In the genomic region with DNA sequence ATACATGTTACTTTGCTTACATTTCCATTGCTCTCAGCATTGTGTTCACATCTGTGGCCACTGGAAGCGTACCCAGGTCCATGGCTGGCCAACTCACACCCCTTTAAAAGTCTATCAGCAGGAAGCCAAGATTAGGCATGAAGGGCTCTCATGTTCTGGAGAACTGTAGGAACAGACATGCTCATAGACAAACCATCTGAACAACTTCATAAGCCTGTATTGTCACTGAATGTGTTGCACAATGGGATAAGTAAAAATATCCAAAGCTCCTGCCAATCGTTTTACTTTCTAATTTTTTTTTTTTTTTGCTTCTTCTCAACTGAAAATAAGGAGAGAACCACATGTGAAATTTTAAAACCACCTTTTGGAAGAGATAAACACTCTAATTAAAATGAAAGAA, we compare ENCODE assay signal across 24 cellular contexts. TPM values are rescaled to one million over a fixed set of nuclear protein-coding genes. Genes with fewer than 3 reads are reported as not detected.
DNase-seq lines count a peak whose midpoint lies in the region; ATAC-seq and TF ChIP-seq lines count a peak whose summit lies in the region.
"Had no signal": no experiment of that assay in that cellular context is flagged by ENCODE, and none has a peak within 500 bp of the region (broad histone marks: within the 10 kb centered on the region; RNA-seq: fewer than 3 reads in every experiment).

No MANE protein-coding gene starts in this region.

- H3K27me3 ChIP-seq in left ventricle myocardium inferior (ENCODE audit: low read depth) (no peaks in the 10 kb centered on the region), gastroesophageal sphincter (no peaks in the 10 kb centered on the region)
- H3K27me3 ChIP-seq: esophagus muscularis mucosa, thyroid gland had no signal

- ATAC-seq in gastroesophageal sphincter: no peak
- no peak for ATAC-seq in GM21381 (IDR thresholded peaks at IDR 0.05; ENCODE audit: unreplicated experiment)
- ATAC-seq: activated CD8-positive, alpha-beta memory T cell treated with anti-CD3 and anti-CD28 coated beads, Interleukin-2, amount 10 ng/mL, durations not matched to agents 7 days and 5 days; GM12878; left cardiac atrium; Panc1 had no signal

- no peak overlapping the region for H3K9ac ChIP-seq in SK-N-MC (ENCODE audit: insufficient read length)
- H3K9ac ChIP-seq: SK-N-SH had no signal

- H3K36me3 ChIP-seq in left ventricle myocardium inferior (peaks cover 37% of the 10 kb centered on the region), SK-N-MC (ENCODE audit: insufficient read depth, low read length) (peaks cover 38% of the 10 kb centered on the region), gastroesophageal sphincter (peaks cover 0 to 34% of the 10 kb centered on the region in 2 donors)

- H3K4me3 ChIP-seq in left ventricle myocardium inferior (no peak overlapping the region), SK-N-MC (no peak overlapping the region), gastroesophageal sphincter (no peak overlapping the region)
- H3K4me3 ChIP-seq: esophagus muscularis mucosa, GM12878, smooth muscle cell, thyroid gland had no signal

- no peak for TF ChIP-seq EP300 in gastroesophageal sphincter (IDR thresholded peaks at IDR 0.05)

- H3K4me1 ChIP-seq in left ventricle myocardium inferior: peaks cover 75% of the 10 kb centered on the region
- peaks cover 0 to 69% (median 23%) of the 10 kb centered on the region in 3 donors for H3K4me1 ChIP-seq in gastroesophageal sphincter

- no peak for TF ChIP-seq CTCF in left ventricle myocardium inferior (IDR thresholded peaks at IDR 0.05; ENCODE audit: borderline replicate concordance)
- no peak for TF ChIP-seq CTCF in gastroesophageal sphincter (IDR thresholded peaks at IDR 0.05)

- TF ChIP-seq POLR2A in gastroesophageal sphincter (IDR thresholded peaks at IDR 0.05): no peak

- no peaks in the 10 kb centered on the region for H3K9me3 ChIP-seq in left ventricle myocardium inferior (replicated peaks)
- no peaks in the 10 kb centered on the region for H3K9me3 ChIP-seq in SK-N-MC (ENCODE audit: low read depth, low read length)
- no peaks in the 10 kb centered on the region for H3K9me3 ChIP-seq in gastroesophageal sphincter
- H3K9me3 ChIP-seq: esophagus muscularis mucosa, SK-N-SH, thyroid gland had no signal

- intact Hi-C loops in left ventricle myocardium inferior (cut with micrococcal nuclease) (no loop called here), cardiac septum (cut with DNase I) (no loop called here)

- H3K27ac ChIP-seq in left ventricle myocardium inferior (replicated peaks) (peak overlapping the region; percentile 25), SK-N-MC (peak overlapping the region; percentile 42; the same call in 1 of the 2 replicates), gastroesophageal sphincter (peak overlapping the region in 3 of 4 donors; percentile 2 to 37 (median 23))
- H3K27ac ChIP-seq: thyroid gland had no signal

- no peak for DNase-seq in left ventricle myocardium inferior
- no peak for DNase-seq in cardiac septum (ENCODE audit: low spot score)
- no peak for DNase-seq in SK-N-MC (ENCODE audit: low read depth, low spot score)
- DNase-seq in NCI-H146 treated with DMSO at 0.1 percent for 48 hours (lab: John Stamatoyannopoulos, UW; ENCODE audit: unreplicated experiment): no peak
- DNase-seq in activated effector memory CD4-positive, alpha-beta T cell treated with anti-CD3 and anti-CD28 coated beads, Interleukin-2, amount 50 U/mL, for 16 hours: no peak
- DNase-seq: activated CD4-positive, CD25-positive, alpha-beta regulatory T cell treated with anti-CD3 and anti-CD28 coated beads, Interleukin-2, amount 50 U/mL, for 72 hours; activated CD8-positive, alpha-beta memory T cell treated with anti-CD3 and anti-CD28 coated beads, Interleukin-2, amount 10 ng/mL, durations not matched to agents 7 days and 5 days; DMS79 treated with DMSO at 0.1 percent for 48 hours; effector memory CD4-positive, alpha-beta T cell; Kasumi-1; left cardiac atrium; mesenchymal stem cell; occipital lobe; SK-N-SH; stimulated activated CD4-positive, alpha-beta T cell treated with anti-CD3 and anti-CD28 coated beads, Interleukin-2, amount 100 ng/mL, for 48 hours; stimulated activated naive CD4-positive, alpha-beta T cell treated with Interleukin-2 at 50 U/mL for 16 hours; T-helper 9 cell; thyroid gland had no signal

- WGBS in gastroesophageal sphincter (ENCODE audit: low coverage in 1 of 2), 2 donors: 54 to 77% methylated on average over 2 of the region's 2 CpGs

RNA-seq across cellular contexts. Expression of a gene that starts 6.4 kb away (rescaled TPM):
- 1,299 TPM for total RNA-seq in left ventricle myocardium inferior
- total RNA-seq in cardiac septum: 1,178 TPM
- 100 to 1,000 TPM; 337 to 657 (median 426) TPM for total RNA-seq in gastroesophageal sphincter

RNA-seq across cellular contexts. Expression of a gene that starts 44.9 kb away (rescaled TPM):
- 0.38 TPM for total RNA-seq in left ventricle myocardium inferior
- total RNA-seq in cardiac septum: 1.3 TPM
- 1 to 10 TPM; 1.1 to 8.6 (median 4.7) TPM for total RNA-seq in gastroesophageal sphincter
